In the genomic region with DNA sequence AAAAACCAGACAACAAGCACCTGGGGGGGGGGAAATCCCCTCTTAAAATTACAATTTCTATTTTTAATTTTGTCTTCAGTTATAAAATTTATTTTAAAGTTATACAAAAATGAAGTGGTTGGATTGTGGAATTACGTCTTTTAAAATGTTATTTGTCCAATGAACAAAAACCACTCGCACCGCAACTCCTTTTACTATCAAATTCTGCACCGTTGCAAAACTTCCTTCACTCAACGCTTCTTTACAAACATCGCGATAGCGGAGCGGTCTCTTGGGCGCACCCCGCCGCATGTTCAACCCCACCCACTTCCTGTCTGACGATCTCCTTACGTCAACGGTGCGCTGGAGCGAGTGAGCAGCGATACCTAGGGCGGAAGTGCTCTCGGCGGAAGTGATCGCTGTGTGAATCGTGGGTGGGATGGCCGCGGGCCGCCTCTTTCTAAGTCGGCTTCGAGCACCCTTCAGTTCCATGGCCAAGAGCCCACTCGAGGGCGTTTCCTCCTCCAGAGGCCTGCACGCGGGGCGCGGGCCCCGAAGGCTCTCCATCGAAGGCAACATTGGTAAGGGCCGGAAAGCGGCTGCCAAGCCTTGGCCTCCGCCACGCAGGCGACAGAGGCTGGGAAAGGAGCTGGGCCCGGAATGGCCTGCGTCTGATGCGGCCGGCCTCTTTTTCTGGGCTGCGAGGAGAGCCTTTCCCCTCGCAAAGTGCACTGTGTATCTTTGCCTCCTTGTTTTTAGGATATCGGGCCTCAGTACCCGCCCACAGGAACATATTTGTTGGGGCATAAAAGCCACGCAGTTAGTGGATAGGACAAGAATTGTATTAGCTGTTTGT, we compare ENCODE assay signal across 8 cellular contexts. TPM values are rescaled to one million over a fixed set of nuclear protein-coding genes. Genes with fewer than 3 reads are reported as not detected.
DNase-seq lines count a peak whose midpoint lies in the region; ATAC-seq lines count a peak whose summit lies in the region.

Gene DGUOK, plus strand, starts transcription at position 388 of the 835 bp plus-strand sequence. Its CDS starts 31 bp downstream, at position 419.

- peak within 1 kb of the TSS; percentile 91 to 98 (median 97) for H3K27ac ChIP-seq in BLaER1 treated with 17β-estradiol and CSF1 and Interleukin-3, amounts not matched to agents 10 nM and 100 nM

- peak within 1 kb of the TSS; percentile 65 to 84 (median 76) for H3K4me3 ChIP-seq in BLaER1 treated with 17β-estradiol and CSF1 and Interleukin-3, amounts not matched to agents 10 nM and 100 nM

- DNase-seq in NCI-H748 (lab: John Stamatoyannopoulos, UW; ENCODE audit: unreplicated experiment) = peak; percentile 97
- peak; percentile 95 for DNase-seq in activated CD4-positive, alpha-beta T cell treated with anti-CD3 and anti-CD28 coated beads, Interleukin-2, amount 50 U/mL, for 1 hour
- DNase-seq in cortex of kidney (lab: John Stamatoyannopoulos, UW) = peak; percentile 53
- peak; percentile 98 to 99 for DNase-seq in left colon
- peak; percentile 98 for DNase-seq in stimulated activated CD4-positive, alpha-beta T cell treated with anti-CD3 and anti-CD28 coated beads, Interleukin-1b, Interleukin-23, amount 100 ng/mL, for 48 hours

- peaks cover 0 to 25% (median 15%) of the 10 kb centered on the region in 11 experiments; a peak in 13 of 22 replicates for H3K36me3 ChIP-seq in BLaER1 treated with 17β-estradiol and CSF1 and Interleukin-3, amounts not matched to agents 10 nM and 100 nM

- H3K4me2 ChIP-seq in BLaER1 treated with 17β-estradiol and CSF1 and Interleukin-3, amounts not matched to agents 10 nM and 100 nM = peak within 1 kb of the TSS; percentile 75 to 94 (median 85)

- peaks cover 34 to 65% (median 42%) of the 10 kb centered on the region in 10 experiments for H3K4me1 ChIP-seq in BLaER1 treated with 17β-estradiol and CSF1 and Interleukin-3, amounts not matched to agents 10 nM and 100 nM

- peak within 1 kb of the TSS; percentile 86 to 97 (median 94) for H3K9ac ChIP-seq in BLaER1 treated with 17β-estradiol and CSF1 and Interleukin-3, amounts not matched to agents 10 nM and 100 nM

- intact Hi-C loops in left colon (cut with DNase I, micrococcal nuclease) = loop anchor here in 1 of 2 donors (5.0 kb wide), 1 partner anchor 56 kb away; the partner anchor contains the start of gene TET3

- ATAC-seq in GM19351 (IDR thresholded peaks at IDR 0.05; ENCODE audit: unreplicated experiment) (peak; percentile 99), HG03521 (IDR thresholded peaks at IDR 0.05; ENCODE audit: unreplicated experiment) (peak; percentile 99), left colon (peak; percentile 84)

- peaks cover 8 to 30% (median 24%) of the 10 kb centered on the region in 11 experiments for H4K20me1 ChIP-seq in BLaER1 treated with 17β-estradiol and CSF1 and Interleukin-3, amounts not matched to agents 10 nM and 100 nM

- H3K9me3 ChIP-seq in BLaER1 treated with 17β-estradiol and CSF1 and Interleukin-3, amounts not matched to agents 10 nM and 100 nM (replicated peaks in 1 of 11) = peaks cover 0 to 13% (median 0%) of the 10 kb centered on the region in 11 experiments; a peak in 7 of 22 replicates

- no peaks in the 10 kb centered on the region for H3K27me3 ChIP-seq in BLaER1 treated with 17β-estradiol and CSF1 and Interleukin-3, amounts not matched to agents 10 nM and 100 nM

RNA-seq across cellular contexts. Expression of gene DGUOK, which starts in this region (rescaled TPM):
- total RNA-seq in left colon = 10 to 100 TPM; 47.4 to 52.6 TPM

Comparison
In these comparisons a context has a peak if more than half of its experiments do, and no peak if none do; other contexts are left out.
1. Peak in every context shown above with its lines: DNase-seq, ATAC-seq, H3K4me3 ChIP-seq and H3K27ac ChIP-seq.